9 cellular contexts compared by ENCODE assay signal in genomic region chr4:10020871-10021676, GRCh38. TPM values are rescaled to one million over a fixed set of nuclear protein-coding genes. Genes with fewer than 3 reads are reported as not detected.
DNase-seq lines count a peak whose midpoint lies in the region; ATAC-seq and TF ChIP-seq lines count a peak whose summit lies in the region.
"Had no signal": no experiment of that assay in that cellular context is flagged by ENCODE, and none has a peak within 500 bp of the region (broad histone marks: within the 10 kb centered on the region; RNA-seq: fewer than 3 reads in every experiment).

TSS of gene SLC2A9 (minus strand) at chr4:10021497. CDS start at chr4:10021429, 68 bp downstream.

- CTCF ChIA-PET in naive thymus-derived CD4-positive, alpha-beta T cell (lab: Charles Lee) = no interaction called here
- CTCF ChIA-PET in activated CD4-positive, alpha-beta T cell treated with anti-CD3 and anti-CD28 coated beads for 36 hours (lab: Charles Lee) = interaction anchor here (0.8 kb wide), 1 partner anchor 443 kb away, joined by 4 read pairs; no protein-coding TSS in a partner anchor
- CTCF ChIA-PET in activated CD8-positive, alpha-beta T cell treated with anti-CD3 and anti-CD28 coated beads for 36 hours (lab: Charles Lee) = interaction anchor here (1.2 to 2.4 kb wide), 3 partner anchors 44 to 317 kb away, joined by 4 to 11 read pairs (median 4); no protein-coding TSS in a partner anchor

- H3K4me3 Mint-ChIP-seq in natural killer cell = peak within 1 kb of the TSS; percentile 35
- no peak within 1 kb of the TSS for H3K4me3 Mint-ChIP-seq in natural killer cell treated with Interleukin-12 subunit alpha and Interleukin-12 subunit beta and Interleukin-15 and Interleukin-18, amount 100 ng/mL, for 72 hours
- H3K4me3 Mint-ChIP-seq in naive thymus-derived CD4-positive, alpha-beta T cell = peak within 1 kb of the TSS in 2 of 10 donors; percentile 11 to 87
- H3K4me3 Mint-ChIP-seq in activated CD4-positive, alpha-beta T cell treated with anti-CD3 and anti-CD28 coated beads for 36 hours = no peak within 1 kb of the TSS
- H3K4me3 Mint-ChIP-seq in activated CD8-positive, alpha-beta T cell treated with anti-CD3 and anti-CD28 coated beads for 36 hours = no peak within 1 kb of the TSS

- WGBS in esophagus, 2 donors = 42 to 56% methylated on average over 17 of the region's 17 CpGs

- POLR2A ChIA-PET in naive thymus-derived CD4-positive, alpha-beta T cell (lab: Charles Lee) = interaction anchor here (1.5 to 1.8 kb wide), 2 partner anchors 96 to 97 kb away, joined by 3 to 7 read pairs; no protein-coding TSS in a partner anchor
- POLR2A ChIA-PET in activated CD4-positive, alpha-beta T cell treated with anti-CD3 and anti-CD28 coated beads for 36 hours (lab: Charles Lee) = no interaction called here
- POLR2A ChIA-PET in activated CD8-positive, alpha-beta T cell treated with anti-CD3 and anti-CD28 coated beads for 36 hours (lab: Charles Lee) = interaction anchor here (1.1 kb wide), 1 partner anchor 10 kb away, joined by 5 read pairs; no protein-coding TSS in a partner anchor

- H3K36me3 ChIP-seq in esophagus (ENCODE audit: control insufficient read depth in 2 of 2, insufficient read depth in 2 of 2, low read length in 1 of 2) = no peaks in the 10 kb centered on the region
- H3K36me3 ChIP-seq in naive thymus-derived CD4-positive, alpha-beta T cell (ENCODE audit: control insufficient read depth in 2 of 3, insufficient read depth in 3 of 3, low read length in 3 of 3) = no peaks in the 10 kb centered on the region

- no peaks in the 10 kb centered on the region for H3K9me3 Mint-ChIP-seq in natural killer cell
- H3K9me3 Mint-ChIP-seq in natural killer cell treated with Interleukin-12 subunit alpha and Interleukin-12 subunit beta and Interleukin-15 and Interleukin-18, amount 100 ng/mL, for 72 hours = no peaks in the 10 kb centered on the region
- H3K9me3 Mint-ChIP-seq in naive thymus-derived CD4-positive, alpha-beta T cell = no peaks in the 10 kb centered on the region
- no peaks in the 10 kb centered on the region for H3K9me3 Mint-ChIP-seq in activated CD4-positive, alpha-beta T cell treated with anti-CD3 and anti-CD28 coated beads for 36 hours (ENCODE audit: low read depth)
- H3K9me3 Mint-ChIP-seq in activated CD8-positive, alpha-beta T cell treated with anti-CD3 and anti-CD28 coated beads for 36 hours = no peaks in the 10 kb centered on the region

- H3K27me3 ChIP-seq in esophagus (ENCODE audit: control insufficient read depth in 1 of 2, insufficient read depth in 2 of 2, low read length in 2 of 2) = no peaks in the 10 kb centered on the region
- H3K27me3 ChIP-seq in naive thymus-derived CD4-positive, alpha-beta T cell (ENCODE audit: control insufficient read depth in 2 of 2, insufficient read depth in 2 of 2, low read length in 2 of 2) = no peaks in the 10 kb centered on the region

- DNase-seq in natural killer cell (no peak), DMS153 treated with DMSO at 0.1 percent for 48 hours (lab: John Stamatoyannopoulos, UW; ENCODE audit: unreplicated experiment) (no peak), DMS114 treated with DMSO at 0.1 percent for 48 hours (lab: John Stamatoyannopoulos, UW; ENCODE audit: unreplicated experiment) (no peak)
- DNase-seq in natural killer cell treated with Interleukin-12 subunit alpha and Interleukin-12 subunit beta and Interleukin-15 and Interleukin-18, amount 100 ng/mL, for 72 hours (ENCODE audit: low spot score) = no peak
- DNase-seq in naive thymus-derived CD4-positive, alpha-beta T cell = no peak
- no peak for DNase-seq in activated CD4-positive, alpha-beta T cell treated with anti-CD3 and anti-CD28 coated beads for 36 hours
- no peak for DNase-seq in activated CD8-positive, alpha-beta T cell treated with anti-CD3 and anti-CD28 coated beads for 36 hours
- DNase-seq: effector memory CD4-positive, alpha-beta T cell had no signal

- H3K4me3 ChIP-seq in esophagus (ENCODE audit: low read depth in 1 of 2, low read length in 2 of 2) = peak within 1 kb of the TSS; percentile 1 to 15
- no peak within 1 kb of the TSS for H3K4me3 ChIP-seq in naive thymus-derived CD4-positive, alpha-beta T cell (ENCODE audit: low read length)

- intact Hi-C loops in natural killer cell (cut with micrococcal nuclease) = no loop called here
- intact Hi-C loops in naive thymus-derived CD4-positive, alpha-beta T cell (cut with micrococcal nuclease) = no loop called here
- intact Hi-C loops in activated CD4-positive, alpha-beta T cell treated with anti-CD3 and anti-CD28 coated beads for 36 hours (cut with DNase I, micrococcal nuclease) = no loop called here
- intact Hi-C loops in activated CD8-positive, alpha-beta T cell treated with anti-CD3 and anti-CD28 coated beads for 36 hours (cut with micrococcal nuclease) = no loop called here

- H3K4me1 ChIP-seq in esophagus (ENCODE audit: control insufficient read depth in 2 of 2, insufficient read depth in 2 of 2, low read length in 1 of 2) = peaks cover 5 to 32% of the 10 kb centered on the region in 2 donors
- peaks cover 6 to 10% of the 10 kb centered on the region in 2 donors for H3K4me1 ChIP-seq in naive thymus-derived CD4-positive, alpha-beta T cell (ENCODE audit: control insufficient read depth in 2 of 2, insufficient read depth in 2 of 2, low read length in 2 of 2)

- H3K27ac ChIP-seq in esophagus (ENCODE audit: low read depth in 2 of 2, low read length in 1 of 2) = peak within 1 kb of the TSS; percentile 30 to 74
- H3K27ac ChIP-seq in naive thymus-derived CD4-positive, alpha-beta T cell (ENCODE audit: low read depth, low read length) = no peak within 1 kb of the TSS

- peaks cover 13 to 19% of the 10 kb centered on the region in 2 donors for H3K4me1 Mint-ChIP-seq in natural killer cell
- H3K4me1 Mint-ChIP-seq in natural killer cell treated with Interleukin-12 subunit alpha and Interleukin-12 subunit beta and Interleukin-15 and Interleukin-18, amount 100 ng/mL, for 72 hours (ENCODE audit: low read depth in 2 of 2) = peaks cover 5 to 9% of the 10 kb centered on the region in 2 donors
- peaks cover 8 to 19% (median 13%) of the 10 kb centered on the region in 7 donors for H3K4me1 Mint-ChIP-seq in naive thymus-derived CD4-positive, alpha-beta T cell
- peaks cover 6% of the 10 kb centered on the region for H3K4me1 Mint-ChIP-seq in activated CD4-positive, alpha-beta T cell treated with anti-CD3 and anti-CD28 coated beads for 36 hours
- peaks cover 8% of the 10 kb centered on the region for H3K4me1 Mint-ChIP-seq in activated CD8-positive, alpha-beta T cell treated with anti-CD3 and anti-CD28 coated beads for 36 hours (ENCODE audit: low read depth)

- no peaks in the 10 kb centered on the region for H3K36me3 Mint-ChIP-seq in natural killer cell
- no peaks in the 10 kb centered on the region for H3K36me3 Mint-ChIP-seq in natural killer cell treated with Interleukin-12 subunit alpha and Interleukin-12 subunit beta and Interleukin-15 and Interleukin-18, amount 100 ng/mL, for 72 hours
- H3K36me3 Mint-ChIP-seq in naive thymus-derived CD4-positive, alpha-beta T cell = peaks cover 0 to 4% (median 0%) of the 10 kb centered on the region in 5 donors
- H3K36me3 Mint-ChIP-seq in activated CD4-positive, alpha-beta T cell treated with anti-CD3 and anti-CD28 coated beads for 36 hours (ENCODE audit: low read depth) = no peaks in the 10 kb centered on the region
- no peaks in the 10 kb centered on the region for H3K36me3 Mint-ChIP-seq in activated CD8-positive, alpha-beta T cell treated with anti-CD3 and anti-CD28 coated beads for 36 hours (ENCODE audit: low read depth)

- no peak within 1 kb of the TSS for H3K27ac Mint-ChIP-seq in natural killer cell
- H3K27ac Mint-ChIP-seq in natural killer cell treated with Interleukin-12 subunit alpha and Interleukin-12 subunit beta and Interleukin-15 and Interleukin-18, amount 100 ng/mL, for 72 hours = no peak within 1 kb of the TSS
- H3K27ac Mint-ChIP-seq in naive thymus-derived CD4-positive, alpha-beta T cell = peak within 1 kb of the TSS in 5 of 9 donors; percentile 14 to 98 (median 72)
- no peak within 1 kb of the TSS for H3K27ac Mint-ChIP-seq in activated CD4-positive, alpha-beta T cell treated with anti-CD3 and anti-CD28 coated beads for 36 hours
- H3K27ac Mint-ChIP-seq in activated CD8-positive, alpha-beta T cell treated with anti-CD3 and anti-CD28 coated beads for 36 hours = no peak within 1 kb of the TSS

- peaks cover 0 to 7% of the 10 kb centered on the region in 2 donors for H3K27me3 Mint-ChIP-seq in natural killer cell (ENCODE audit: low read depth in 2 of 2)
- peaks cover 0 to 3% of the 10 kb centered on the region in 2 donors for H3K27me3 Mint-ChIP-seq in natural killer cell treated with Interleukin-12 subunit alpha and Interleukin-12 subunit beta and Interleukin-15 and Interleukin-18, amount 100 ng/mL, for 72 hours
- peaks cover 0 to 12% (median 0%) of the 10 kb centered on the region in 5 donors for H3K27me3 Mint-ChIP-seq in naive thymus-derived CD4-positive, alpha-beta T cell
- H3K27me3 Mint-ChIP-seq in activated CD4-positive, alpha-beta T cell treated with anti-CD3 and anti-CD28 coated beads for 36 hours = no peaks in the 10 kb centered on the region
- no peaks in the 10 kb centered on the region for H3K27me3 Mint-ChIP-seq in activated CD8-positive, alpha-beta T cell treated with anti-CD3 and anti-CD28 coated beads for 36 hours

- no peak for TF ChIP-seq CTCF in natural killer cell (IDR thresholded peaks at IDR 0.05)
- no peak for TF ChIP-seq CTCF in activated CD8-positive, alpha-beta T cell treated with anti-CD3 and anti-CD28 coated beads for 36 hours (IDR thresholded peaks at IDR 0.05)

- no peak for ATAC-seq in natural killer cell
- ATAC-seq in natural killer cell treated with Interleukin-12 subunit alpha and Interleukin-12 subunit beta and Interleukin-15 and Interleukin-18, amount 100 ng/mL, for 72 hours = no peak
- ATAC-seq in naive thymus-derived CD4-positive, alpha-beta T cell = no peak
- ATAC-seq in activated CD4-positive, alpha-beta T cell treated with anti-CD3 and anti-CD28 coated beads for 36 hours = no peak
- no peak for ATAC-seq in activated CD8-positive, alpha-beta T cell treated with anti-CD3 and anti-CD28 coated beads for 36 hours

- no peaks in the 10 kb centered on the region for H3K9me3 ChIP-seq in esophagus (ENCODE audit: control insufficient read depth in 2 of 2, insufficient read depth in 1 of 2, low read depth in 1 of 2, low read length in 1 of 2)
- no peaks in the 10 kb centered on the region for H3K9me3 ChIP-seq in naive thymus-derived CD4-positive, alpha-beta T cell (ENCODE audit: control insufficient read depth in 2 of 3, low read length in 3 of 3)

RNA-seq across cellular contexts. Expression of gene SLC2A9, which starts in this region (rescaled TPM):
- total RNA-seq in natural killer cell = 1 to 10 TPM; 1.5 to 5.5 (median 3.9) TPM
- total RNA-seq in natural killer cell treated with Interleukin-12 subunit alpha and Interleukin-12 subunit beta and Interleukin-15 and Interleukin-18, amount 100 ng/mL, for 72 hours = 1 to 10 TPM; 1.8 to 3.3 TPM
- 1 to 10 TPM; 4.1 to 5.8 TPM for polyA plus RNA-seq in esophagus
- 1 to 10 TPM; 1.5 to 9.6 (median 3.8) TPM for total RNA-seq in naive thymus-derived CD4-positive, alpha-beta T cell
- polyA plus RNA-seq in naive thymus-derived CD4-positive, alpha-beta T cell = 1 to 10 TPM in 1 of 2 donors, under 1 TPM in 1; 0.36 to 1.5 TPM
- total RNA-seq in activated CD4-positive, alpha-beta T cell treated with anti-CD3 and anti-CD28 coated beads for 36 hours = under 1 TPM; 0.39 to 0.76 TPM
- total RNA-seq in activated CD8-positive, alpha-beta T cell treated with anti-CD3 and anti-CD28 coated beads for 36 hours = under 1 TPM; 0.54 TPM

Comparison
In these comparisons a context has a peak if more than half of its experiments do, and no peak if none do; other contexts are left out.
1. H3K27ac Mint-ChIP-seq: peak in naive thymus-derived CD4-positive, alpha-beta T cell (5 of 9); none in natural killer cell (0 of 2), natural killer cell treated with Interleukin-12 subunit alpha and Interleukin-12 subunit beta and Interleukin-15 and Interleukin-18, amount 100 ng/mL, for 72 hours (0 of 2), activated CD4-positive, alpha-beta T cell treated with anti-CD3 and anti-CD28 coated beads for 36 hours (single experiment) and activated CD8-positive, alpha-beta T cell treated with anti-CD3 and anti-CD28 coated beads for 36 hours (single experiment).